Comparison of ENCODE assay signal across 16 cellular contexts in genomic region chr10:17213646-17214349, GRCh38. TPM values are rescaled to one million over a fixed set of nuclear protein-coding genes. Genes with fewer than 3 reads are reported as not detected.
DNase-seq lines count a peak whose midpoint lies in the region; ATAC-seq and TF ChIP-seq lines count a peak whose summit lies in the region.
"Had no signal": no experiment of that assay in that cellular context is flagged by ENCODE, and none has a peak within 500 bp of the region (broad histone marks: within the 10 kb centered on the region; RNA-seq: fewer than 3 reads in every experiment).

No MANE protein-coding gene starts in this region.

- POLR2A ChIA-PET in PC-3 (lab: Charles Lee; ENCODE audit: unreplicated experiment): interaction anchor here (0.6 to 1.3 kb wide), 2 partner anchors 16 to 22 kb away, joined by 3 to 7 read pairs; no protein-coding TSS in a partner anchor

- no peak overlapping the region for H3K4me3 ChIP-seq in PC-3 (ENCODE audit: low read length)
- H3K4me3 ChIP-seq in upper lobe of left lung: no peak overlapping the region

- peaks cover 60% of the 10 kb centered on the region for H3K4me1 ChIP-seq in PC-3 (ENCODE audit: insufficient read depth, low read length)
- peaks cover 16 to 28% (median 25%) of the 10 kb centered on the region in 4 donors for H3K4me1 ChIP-seq in upper lobe of left lung

- H3F3A ChIP-seq in PC-3 (ENCODE audit: low read length, unreplicated experiment): peaks cover 9% of the 10 kb centered on the region

- H3K36me3 ChIP-seq in PC-3 (ENCODE audit: low read depth, low read length): no peaks in the 10 kb centered on the region
- H3K36me3 ChIP-seq in upper lobe of left lung: no peaks in the 10 kb centered on the region

- H3K27ac Mint-ChIP-seq in natural killer cell treated with Interleukin-12 subunit alpha and Interleukin-12 subunit beta and Interleukin-15 and Interleukin-18, amount 100 ng/mL, for 72 hours: peak overlapping the region; percentile 20 to 68

- WGBS in upper lobe of left lung, 2 donors: 84 to 90% methylated on average over 2 of the region's 2 CpGs

- TF ChIP-seq CTCF in PC-3 (conservative IDR thresholded peaks at IDR 0.05; ENCODE audit: low read depth, low read length): no peak
- no peak for TF ChIP-seq CTCF in upper lobe of left lung (IDR thresholded peaks at IDR 0.05)

- H2AFZ ChIP-seq in PC-3 (ENCODE audit: low read length): no peak overlapping the region

- no peak for TF ChIP-seq POLR2A in upper lobe of left lung (IDR thresholded peaks at IDR 0.05)

- intact Hi-C loops in PC-3 (cut with micrococcal nuclease): loop anchor here (2.0 kb wide), 1 partner anchor 13 kb away; the partner anchor contains the start of gene TRDMT1

- BruUV-seq in PC-3 (replicated peaks; lab: Mats Ljungman, UMichigan): no TSS peak

- H3K4me1 Mint-ChIP-seq in natural killer cell treated with Interleukin-12 subunit alpha and Interleukin-12 subunit beta and Interleukin-15 and Interleukin-18, amount 100 ng/mL, for 72 hours (ENCODE audit: low read depth in 2 of 2): peaks cover 40 to 49% of the 10 kb centered on the region in 2 donors

- no peak for TF ChIP-seq EP300 in upper lobe of left lung (IDR thresholded peaks at IDR 0.05)

- H3K27me3 Mint-ChIP-seq in natural killer cell treated with Interleukin-12 subunit alpha and Interleukin-12 subunit beta and Interleukin-15 and Interleukin-18, amount 100 ng/mL, for 72 hours: no peaks in the 10 kb centered on the region
- H3K27me3 Mint-ChIP-seq: activated CD8-positive, alpha-beta memory T cell treated with anti-CD3 and anti-CD28 coated beads, Interleukin-2, amount 10 ng/mL, durations not matched to agents 7 days and 5 days had no signal

- no peaks in the 10 kb centered on the region for H3K9me2 ChIP-seq in PC-3 (replicated peaks; ENCODE audit: low read length)

- no peaks in the 10 kb centered on the region for H4K20me1 ChIP-seq in PC-3 (ENCODE audit: low read length)

- no peak overlapping the region for H3K4me3 Mint-ChIP-seq in natural killer cell treated with Interleukin-12 subunit alpha and Interleukin-12 subunit beta and Interleukin-15 and Interleukin-18, amount 100 ng/mL, for 72 hours
- H3K4me3 Mint-ChIP-seq: activated CD8-positive, alpha-beta memory T cell treated with anti-CD3 and anti-CD28 coated beads, Interleukin-2, amount 10 ng/mL, durations not matched to agents 7 days and 5 days had no signal

- H3K27me3 ChIP-seq in PC-3 (ENCODE audit: low read length) (no peaks in the 10 kb centered on the region), upper lobe of left lung (no peaks in the 10 kb centered on the region)

- CTCF ChIA-PET in PC-3 (lab: Charles Lee): interaction anchor here (0.6 kb wide), 1 partner anchor 560 kb away, joined by 4 read pairs; no protein-coding TSS in a partner anchor

- H3K9me3 ChIP-seq in PC-3 (ENCODE audit: low read length) (no peaks in the 10 kb centered on the region), upper lobe of left lung (no peaks in the 10 kb centered on the region)

- H3K79me2 ChIP-seq in PC-3 (ENCODE audit: low read length): no peaks in the 10 kb centered on the region

- H3K9me3 Mint-ChIP-seq in natural killer cell treated with Interleukin-12 subunit alpha and Interleukin-12 subunit beta and Interleukin-15 and Interleukin-18, amount 100 ng/mL, for 72 hours: no peaks in the 10 kb centered on the region

- H3K27ac ChIP-seq in PC-3 (ENCODE audit: low read length): peak overlapping the region; percentile 99
- no peak overlapping the region for H3K27ac ChIP-seq in upper lobe of left lung
- H3K27ac ChIP-seq: C4-2B had no signal

- ATAC-seq in PC-3 (peak; percentile 43), HG02610 (IDR thresholded peaks at IDR 0.05; ENCODE audit: unreplicated experiment) (no peak), upper lobe of left lung (ENCODE audit: low FRiP score in 2 of 2) (no peak)
- no peak for ATAC-seq in natural killer cell treated with Interleukin-12 subunit alpha and Interleukin-12 subunit beta and Interleukin-15 and Interleukin-18, amount 100 ng/mL, for 72 hours
- ATAC-seq in stimulated activated naive CD8-positive, alpha-beta T cell treated with anti-CD3 and anti-CD28 coated beads, Interleukin-15, Interleukin-2, amounts not matched to agents 100 U/mL and 50 U/mL, for 24 hours: no peak
- ATAC-seq: activated CD8-positive, alpha-beta memory T cell treated with anti-CD3 and anti-CD28 coated beads, Interleukin-2, amount 10 ng/mL, durations not matched to agents 7 days and 5 days had no signal

- H3K36me3 Mint-ChIP-seq in natural killer cell treated with Interleukin-12 subunit alpha and Interleukin-12 subunit beta and Interleukin-15 and Interleukin-18, amount 100 ng/mL, for 72 hours: no peaks in the 10 kb centered on the region

- H3K9ac ChIP-seq in PC-3 (ENCODE audit: low read length): peak overlapping the region; percentile 83

- H3K4me2 ChIP-seq in PC-3 (ENCODE audit: low read length): peak overlapping the region; percentile 79

- peak; percentile 14 for DNase-seq in DMS53 treated with DMSO at 0.1 percent for 48 hours (lab: John Stamatoyannopoulos, UW; ENCODE audit: unreplicated experiment)
- DNase-seq in PC-3: peak; percentile 61
- peak; percentile 44 for DNase-seq in dermis blood vessel endothelial cell
- no peak for DNase-seq in natural killer cell treated with Interleukin-12 subunit alpha and Interleukin-12 subunit beta and Interleukin-15 and Interleukin-18, amount 100 ng/mL, for 72 hours (ENCODE audit: low spot score)
- no peak for DNase-seq in stimulated activated naive CD8-positive, alpha-beta T cell treated with anti-CD3 and anti-CD28 coated beads, Interleukin-15, Interleukin-2, amounts not matched to agents 100 U/mL and 50 U/mL, for 24 hours
- DNase-seq in OCI-M1 (lab: John Stamatoyannopoulos, UW): no peak
- no peak for DNase-seq in upper lobe of left lung
- DNase-seq: activated CD8-positive, alpha-beta memory T cell treated with anti-CD3 and anti-CD28 coated beads, Interleukin-2, amount 10 ng/mL, durations not matched to agents 7 days and 5 days; effector CD8-positive, alpha-beta T cell; hypothalamus; NCI-H1048; Right ventricle myocardium superior; stimulated activated CD4-positive, alpha-beta T cell treated with anti-CD3 and anti-CD28 coated beads, Interleukin-4, amount 100 ng/mL, for 24 hours; stimulated activated naive CD4-positive, alpha-beta T cell treated with Interleukin-2 at 50 U/mL for 16 hours had no signal

RNA-seq across cellular contexts. Expression of gene TRDMT1, which starts 12.3 kb away (rescaled TPM):
- total RNA-seq in PC-3 (2014; rRNA removed) (1.3 and 2.0 TPM in 2 replicates), dermis blood vessel endothelial cell (4.6 and 7.5 TPM in 2 replicates), upper lobe of left lung (10 to 100 TPM in 2 of 6 donors, 1 to 10 TPM in 4; 5.8 to 22.0 (median 7.4) TPM)
- 10 to 100 TPM in 1 of 2 donors, 1 to 10 TPM in 1; 8.1 to 15.2 TPM for total RNA-seq in natural killer cell treated with Interleukin-12 subunit alpha and Interleukin-12 subunit beta and Interleukin-15 and Interleukin-18, amount 100 ng/mL, for 72 hours

RNA-seq across cellular contexts. Expression of gene VIM, which starts 14.2 kb away (rescaled TPM):
- total RNA-seq in PC-3 (2014; rRNA removed): 469 and 506 TPM in 2 replicates
- total RNA-seq in dermis blood vessel endothelial cell: 4,841 and 6,960 TPM in 2 replicates
- total RNA-seq in natural killer cell treated with Interleukin-12 subunit alpha and Interleukin-12 subunit beta and Interleukin-15 and Interleukin-18, amount 100 ng/mL, for 72 hours: 100 to 1,000 TPM; 587 to 647 TPM
- total RNA-seq in upper lobe of left lung: 1,000 to 10,000 TPM in 5 of 6 donors, 100 to 1,000 TPM in 1; 999 to 2,711 (median 1,731) TPM

Comparison
In these comparisons a context has a peak if more than half of its experiments do, and no peak if none do; other contexts are left out.
1. DNase-seq: peak in DMS53 treated with DMSO at 0.1 percent for 48 hours (single experiment), PC-3 (single experiment) and dermis blood vessel endothelial cell (single experiment); none in natural killer cell treated with Interleukin-12 subunit alpha and Interleukin-12 subunit beta and Interleukin-15 and Interleukin-18, amount 100 ng/mL, for 72 hours (single experiment), stimulated activated naive CD8-positive, alpha-beta T cell treated with anti-CD3 and anti-CD28 coated beads, Interleukin-15, Interleukin-2, amounts not matched to agents 100 U/mL and 50 U/mL, for 24 hours (single experiment), OCI-M1 (single experiment) and upper lobe of left lung (0 of 2).